Comparison of ENCODE assay signal across 7 cellular contexts in the genomic region with DNA sequence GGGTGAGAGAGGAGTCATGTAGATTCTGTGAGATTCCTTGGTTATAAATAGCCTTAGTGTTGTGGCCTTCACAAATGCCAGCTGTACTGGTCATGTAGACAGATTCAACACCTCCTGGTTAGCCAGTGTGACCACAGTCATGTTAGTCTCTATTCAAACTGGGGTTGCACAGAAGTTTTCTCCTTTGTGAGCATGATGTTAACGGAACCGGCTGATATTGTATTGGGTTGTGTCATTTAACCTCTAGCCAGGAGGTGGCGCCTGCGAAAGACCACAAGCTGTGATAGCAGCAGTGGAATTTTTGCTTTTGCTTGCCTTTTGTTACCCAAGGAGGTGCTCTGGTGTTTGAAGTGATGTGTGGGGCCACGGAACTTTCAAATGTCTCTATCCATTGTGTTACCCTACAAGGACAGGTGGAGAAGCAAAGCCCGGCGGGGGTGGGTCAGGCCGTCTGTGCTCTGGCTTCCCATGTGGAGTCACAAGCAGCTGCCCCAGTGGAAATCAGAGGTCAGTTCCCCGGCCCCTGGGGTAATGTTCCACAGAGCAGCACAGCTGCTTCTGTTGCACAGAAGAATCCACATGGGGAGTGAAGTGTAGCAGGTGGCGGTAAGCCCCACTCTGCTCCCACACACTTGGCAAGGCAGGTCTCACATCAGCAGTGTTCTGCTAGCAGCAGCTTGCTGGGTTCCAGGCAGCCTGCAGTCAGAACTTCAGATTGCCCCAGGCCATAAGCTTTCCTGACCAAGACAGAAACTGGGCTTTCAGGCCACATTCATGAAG.
DNase-seq lines count a peak whose midpoint lies in the region; ATAC-seq and TF ChIP-seq lines count a peak whose summit lies in the region.

No MANE protein-coding gene starts in this region.

- H3K27ac Mint-ChIP-seq in stimulated activated naive B cell treated with anti-CD40 and anti-IgM and Interleukin-4, amounts not matched to agents 10 μg/mL and 1 μg/mL and 100 μg/mL, for 72 hours, result no peak overlapping the region

- in situ Hi-C loops in brain microvascular endothelial cell (cut with HindIII; ENCODE audit: low pct_ligation_motif_present, low sequenced_read_pairs), result no loop called here

- no peaks in the 10 kb centered on the region for H3K9me2 ChIP-seq in MM.1S (replicated peaks; ENCODE audit: insufficient read depth, low read length)

- no peaks in the 10 kb centered on the region for H4K20me1 ChIP-seq in MM.1S (ENCODE audit: insufficient read depth, low read length)

- no peaks in the 10 kb centered on the region for H3K9me3 ChIP-seq in MM.1S (replicated peaks; ENCODE audit: insufficient read depth, low read length)

- H3K4me1 ChIP-seq in MM.1S (ENCODE audit: low read length), result no peaks in the 10 kb centered on the region

- no peak overlapping the region for H2AFZ ChIP-seq in MM.1S (ENCODE audit: low read length)

- TF ChIP-seq CTCF in GM12875 (IDR thresholded peaks at IDR 0.05; ENCODE audit: borderline replicate concordance, insufficient read depth, low read depth, low read length) (peak; percentile 51; the same call in 1 of the 2 replicates), MM.1S (IDR thresholded peaks at IDR 0.05; ENCODE audit: low read length) (peak; percentile 31), brain microvascular endothelial cell (IDR thresholded peaks at IDR 0.05; ENCODE audit: low read depth, low read length, missing control alignments) (peak; percentile 80), kidney epithelial cell (IDR thresholded peaks at IDR 0.05; ENCODE audit: insufficient read depth, low read length, poor library complexity, severe bottlenecking) (peak; percentile 80)

- no peaks in the 10 kb centered on the region for H3K36me3 ChIP-seq in MM.1S (replicated peaks; ENCODE audit: insufficient read depth, low read length)
- no peaks in the 10 kb centered on the region for H3K36me3 ChIP-seq in brain microvascular endothelial cell (replicated peaks)
- H3K36me3 ChIP-seq in kidney epithelial cell (ENCODE audit: control insufficient read depth, insufficient read depth, low read length), result no peaks in the 10 kb centered on the region

- H3K9me3 Mint-ChIP-seq in stimulated activated naive B cell treated with anti-CD40 and anti-IgM and Interleukin-4, amounts not matched to agents 10 μg/mL and 1 μg/mL and 100 μg/mL, for 72 hours, result no peaks in the 10 kb centered on the region

- no peaks in the 10 kb centered on the region for H3F3A ChIP-seq in MM.1S (ENCODE audit: insufficient read depth, low read length)

- DNase-seq in MM.1S (no peak), brain microvascular endothelial cell (peak; percentile 69), kidney epithelial cell (ENCODE audit: low read depth) (peak; percentile 18), NCI-H2081 treated with DMSO at 0.1 percent for 48 hours (lab: John Stamatoyannopoulos, UW) (no peak), NCI-H774 (lab: John Stamatoyannopoulos, UW) (no peak)
- DNase-seq in stimulated activated naive B cell treated with anti-CD40 and anti-IgM and Interleukin-4, amounts not matched to agents 10 μg/mL and 1 μg/mL and 100 μg/mL, for 72 hours, result no peak

- H3K4me3 Mint-ChIP-seq in stimulated activated naive B cell treated with anti-CD40 and anti-IgM and Interleukin-4, amounts not matched to agents 10 μg/mL and 1 μg/mL and 100 μg/mL, for 72 hours, result no peak overlapping the region

- ATAC-seq in stimulated activated naive B cell treated with anti-CD40 and anti-IgM and Interleukin-4, amounts not matched to agents 10 μg/mL and 1 μg/mL and 100 μg/mL, for 72 hours (replicated peaks), result peak; percentile 71 to 73

- H3K27me3 Mint-ChIP-seq in stimulated activated naive B cell treated with anti-CD40 and anti-IgM and Interleukin-4, amounts not matched to agents 10 μg/mL and 1 μg/mL and 100 μg/mL, for 72 hours, result peaks cover 16 to 24% of the 10 kb centered on the region in 2 donors

- H3K27ac ChIP-seq in MM.1S (ENCODE audit: low read length) (no peak overlapping the region), brain microvascular endothelial cell (no peak overlapping the region)

- no peaks in the 10 kb centered on the region for H3K27me3 ChIP-seq in MM.1S (replicated peaks; ENCODE audit: insufficient read depth, low read length)
- no peaks in the 10 kb centered on the region for H3K27me3 ChIP-seq in brain microvascular endothelial cell (replicated peaks)
- H3K27me3 ChIP-seq in kidney epithelial cell (ENCODE audit: control insufficient read depth, insufficient read depth, low read length), result no peaks in the 10 kb centered on the region

- no peaks in the 10 kb centered on the region for H3K4me1 Mint-ChIP-seq in stimulated activated naive B cell treated with anti-CD40 and anti-IgM and Interleukin-4, amounts not matched to agents 10 μg/mL and 1 μg/mL and 100 μg/mL, for 72 hours

- no peak overlapping the region for H3K9ac ChIP-seq in MM.1S (ENCODE audit: low read length)

- H3K79me2 ChIP-seq in MM.1S (ENCODE audit: low read length), result no peaks in the 10 kb centered on the region

- H3K4me3 ChIP-seq in GM12875 (ENCODE audit: low read depth, low read length) (no peak overlapping the region), MM.1S (ENCODE audit: low read length) (no peak overlapping the region), brain microvascular endothelial cell (ENCODE audit: low read depth, low read length) (no peak overlapping the region), kidney epithelial cell (ENCODE audit: low read depth, low read length) (no peak overlapping the region)

- H3K36me3 Mint-ChIP-seq in stimulated activated naive B cell treated with anti-CD40 and anti-IgM and Interleukin-4, amounts not matched to agents 10 μg/mL and 1 μg/mL and 100 μg/mL, for 72 hours, result no peaks in the 10 kb centered on the region

- H3K4me2 ChIP-seq in MM.1S (ENCODE audit: low read depth, low read length), result no peak overlapping the region

Comparison
In these comparisons a context has a peak if more than half of its experiments do, and no peak if none do; other contexts are left out.
1. DNase-seq: peak in brain microvascular endothelial cell (single experiment) and kidney epithelial cell (single experiment); none in MM.1S (single experiment), stimulated activated naive B cell treated with anti-CD40 and anti-IgM and Interleukin-4, amounts not matched to agents 10 μg/mL and 1 μg/mL and 100 μg/mL, for 72 hours (single experiment), NCI-H2081 treated with DMSO at 0.1 percent for 48 hours (single experiment) and NCI-H774 (single experiment).
2. Peak in every context shown above with its lines, with median percentiles within 50 percentile points of each other: CTCF ChIP-seq.